Comparison of ENCODE assay signal across 8 cellular contexts in the genomic region with DNA sequence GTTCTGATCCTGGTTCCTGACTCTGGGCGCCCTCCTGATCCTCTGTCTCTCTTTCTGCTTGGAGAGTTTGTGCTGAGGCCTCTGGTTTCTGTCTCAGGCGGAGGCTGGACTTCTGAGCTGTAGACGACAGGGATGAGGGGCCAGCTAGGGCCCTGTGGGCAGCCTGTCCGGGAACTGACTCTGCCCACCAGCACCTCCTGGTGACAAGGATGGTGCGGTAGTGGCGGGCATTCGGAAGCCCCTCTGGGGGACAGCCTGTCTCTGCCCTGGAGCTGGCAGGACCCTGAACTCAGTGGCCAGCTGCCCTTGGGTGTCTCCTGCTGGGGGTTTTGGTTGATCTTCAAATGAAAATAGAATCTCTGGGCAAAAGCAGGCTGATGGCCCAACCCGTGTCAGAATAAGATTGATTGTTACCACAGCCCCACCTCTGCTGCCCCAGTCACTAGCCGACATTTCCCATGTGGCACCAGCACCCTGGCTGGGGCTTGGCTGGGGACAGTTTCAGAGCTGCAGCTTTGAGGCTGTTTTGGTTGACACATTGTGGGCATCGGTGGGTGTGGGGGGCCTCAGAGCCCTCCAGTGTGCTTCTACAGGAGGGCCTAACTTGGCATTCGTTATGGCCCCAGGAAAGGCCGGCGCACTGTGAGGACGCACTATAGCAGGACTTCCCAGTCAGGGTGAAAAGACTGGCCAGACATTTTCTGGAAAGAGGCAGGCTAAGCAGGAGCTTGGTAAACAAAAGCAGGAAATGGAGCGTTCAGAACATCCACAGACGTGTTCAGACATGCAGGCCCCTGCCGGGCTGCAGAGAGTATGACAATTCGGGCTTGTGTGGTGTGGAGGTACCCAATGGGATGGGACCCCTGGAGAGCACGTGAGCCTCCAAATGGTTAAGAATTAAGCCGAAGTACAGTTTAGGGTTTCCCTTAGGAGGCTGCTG. TPM values are rescaled to one million over a fixed set of nuclear protein-coding genes. Genes with fewer than 3 reads are reported as not detected.
DNase-seq lines count a peak whose midpoint lies in the region; ATAC-seq and TF ChIP-seq lines count a peak whose summit lies in the region.

No MANE protein-coding gene starts in this region.

- H3K27me3 ChIP-seq in mammary epithelial cell (ENCODE audit: insufficient read depth, low read length) (no peaks in the 10 kb centered on the region), osteoblast (ENCODE audit: insufficient read depth, low read length) (no peaks in the 10 kb centered on the region)

- WGBS in mammary epithelial cell (ENCODE audit: low coverage, missing lambda C conversion rate), result 57% methylated on average over 15 of the region's 20 CpGs

- H3K9me3 ChIP-seq in mammary epithelial cell (replicated peaks; ENCODE audit: insufficient read depth, low read length) (no peaks in the 10 kb centered on the region), osteoblast (ENCODE audit: low read depth, low read length) (no peaks in the 10 kb centered on the region)

- intact Hi-C loops in mammary epithelial cell (cut with micrococcal nuclease), result no loop called here

- in situ Hi-C loops in mammary epithelial cell (cut with MboI; ENCODE audit: low sequenced_read_pairs in 2 of 2), result no loop called here
- in situ Hi-C loops in ACHN (cut with HindIII; ENCODE audit: low pct_ligation_motif_present, low pct_unique_long_range_greater_than_20kb, low sequenced_read_pairs), result no loop called here

- dilution Hi-C loops in mammary epithelial cell (cut with HindIII; ENCODE audit: low sequenced_read_pairs), result no loop called here

- no peaks in the 10 kb centered on the region for H3K36me3 Mint-ChIP-seq in stimulated activated effector memory CD8-positive, alpha-beta T cell treated with anti-CD3 and anti-CD28 coated beads, Interleukin-12 subunit alpha, Interleukin-12 subunit beta, amount 100 ng/mL, for 72 hours

- no TSS peak for BruUV-seq in mammary epithelial cell (replicated peaks; lab: Mats Ljungman, UMichigan)

- H2AFZ ChIP-seq in mammary epithelial cell (ENCODE audit: low read depth, low read length) (peak overlapping the region; percentile 91), osteoblast (ENCODE audit: low read length) (peak overlapping the region; percentile 53)

- H3K4me3 ChIP-seq in mammary epithelial cell (replicated peaks in 1 of 3; ENCODE audit: insufficient read depth in 1 of 3, low read depth in 2 of 3, low read length in 3 of 3) (no peak overlapping the region), osteoblast (ENCODE audit: insufficient read depth, low read length) (no peak overlapping the region)

- H3K4me1 ChIP-seq in mammary epithelial cell (ENCODE audit: insufficient read depth, low read length), result peaks cover 22% of the 10 kb centered on the region
- peaks cover 22% of the 10 kb centered on the region for H3K4me1 ChIP-seq in osteoblast (ENCODE audit: insufficient read depth, low read length)

- no peak for ATAC-seq in HG03039 (IDR thresholded peaks at IDR 0.05; ENCODE audit: unreplicated experiment)
- ATAC-seq in stimulated activated effector memory CD8-positive, alpha-beta T cell treated with anti-CD3 and anti-CD28 coated beads, Interleukin-12 subunit alpha, Interleukin-12 subunit beta, amount 100 ng/mL, for 72 hours, result no peak

- no peaks in the 10 kb centered on the region for H3K79me2 ChIP-seq in mammary epithelial cell (ENCODE audit: insufficient read depth, low read length)
- no peaks in the 10 kb centered on the region for H3K79me2 ChIP-seq in osteoblast (ENCODE audit: insufficient read depth, low read length)

- H3K27ac Mint-ChIP-seq in stimulated activated effector memory CD8-positive, alpha-beta T cell treated with anti-CD3 and anti-CD28 coated beads, Interleukin-12 subunit alpha, Interleukin-12 subunit beta, amount 100 ng/mL, for 72 hours, result no peak overlapping the region

- H3K4me2 ChIP-seq in mammary epithelial cell (ENCODE audit: insufficient read depth, low read depth, low read length) (peak overlapping the region; percentile 47), osteoblast (ENCODE audit: insufficient read depth, low read length) (no peak overlapping the region)

- H3K27ac ChIP-seq in mammary epithelial cell (ENCODE audit: insufficient read depth, low read depth, low read length) (peak overlapping the region; percentile 52), osteoblast (ENCODE audit: low read depth, low read length) (no peak overlapping the region)

- no peaks in the 10 kb centered on the region for H3K9me3 Mint-ChIP-seq in stimulated activated effector memory CD8-positive, alpha-beta T cell treated with anti-CD3 and anti-CD28 coated beads, Interleukin-12 subunit alpha, Interleukin-12 subunit beta, amount 100 ng/mL, for 72 hours

- no peaks in the 10 kb centered on the region for H3K4me1 Mint-ChIP-seq in stimulated activated effector memory CD8-positive, alpha-beta T cell treated with anti-CD3 and anti-CD28 coated beads, Interleukin-12 subunit alpha, Interleukin-12 subunit beta, amount 100 ng/mL, for 72 hours

- no peak overlapping the region for H3K4me3 Mint-ChIP-seq in stimulated activated effector memory CD8-positive, alpha-beta T cell treated with anti-CD3 and anti-CD28 coated beads, Interleukin-12 subunit alpha, Interleukin-12 subunit beta, amount 100 ng/mL, for 72 hours

- DNase-seq in DMS79 (lab: John Stamatoyannopoulos, UW) (peak; percentile 84), NCI-H2107 (lab: John Stamatoyannopoulos, UW) (peak; percentile 94), mammary epithelial cell (peak; percentile 78), osteoblast (ENCODE audit: insufficient read length, low spot score, missing footprints) (peak; percentile 84), superior temporal gyrus (ENCODE audit: extremely low spot score) (no peak), ACHN (no peak)
- no peak for DNase-seq in stimulated activated effector memory CD8-positive, alpha-beta T cell treated with anti-CD3 and anti-CD28 coated beads, Interleukin-12 subunit alpha, Interleukin-12 subunit beta, amount 100 ng/mL, for 72 hours (ENCODE audit: low spot score in 2 of 2)

- TF ChIP-seq CTCF in mammary epithelial cell (conservative IDR thresholded peaks at IDR 0.05 in 1 of 2, IDR thresholded peaks at IDR 0.05 in 1 of 2; ENCODE audit: extremely low read depth in 1 of 2, insufficient read depth in 1 of 2, low read depth in 1 of 2, low read length in 2 of 2) (peak; percentile 51 to 56), osteoblast (IDR thresholded peaks at IDR 0.05; ENCODE audit: extremely low read depth, low read depth, low read length) (no peak)

- CTCF ChIA-PET in mammary epithelial cell (lab: Charles Lee; ENCODE audit: low non-redundant PET), result interaction anchor here (0.6 to 0.7 kb wide), 2 partner anchors 103 to 137 kb away, joined by 4 read pairs; no protein-coding TSS in a partner anchor

- peak overlapping the region; percentile 6 for H3K9ac ChIP-seq in mammary epithelial cell (ENCODE audit: insufficient read depth, low read length)

- no peaks in the 10 kb centered on the region for H4K20me1 ChIP-seq in mammary epithelial cell (ENCODE audit: insufficient read depth, low read length)
- H4K20me1 ChIP-seq in osteoblast (ENCODE audit: insufficient read depth, low read length), result no peaks in the 10 kb centered on the region

- H3K36me3 ChIP-seq in mammary epithelial cell (ENCODE audit: insufficient read depth, low read length) (no peaks in the 10 kb centered on the region), osteoblast (ENCODE audit: insufficient read depth, low read length) (no peaks in the 10 kb centered on the region)

RNA-seq across cellular contexts. Expression of gene KRT80, which starts 16.1 kb away (rescaled TPM):
- 1 to 10 TPM; 1.8 to 2.7 TPM for total RNA-seq in mammary epithelial cell
- 1.2 TPM for polyA plus RNA-seq in mammary epithelial cell
- not detected for polyA minus RNA-seq in mammary epithelial cell
- total RNA-seq in osteoblast, result 0.59 and 0.72 TPM in 2 replicates

RNA-seq across cellular contexts. Expression of gene KRT7, which starts 57.4 kb away (rescaled TPM):
- 1,000 to 10,000 TPM; 2,215 to 3,387 TPM for total RNA-seq in mammary epithelial cell
- 3,281 TPM for polyA plus RNA-seq in mammary epithelial cell
- polyA minus RNA-seq in mammary epithelial cell, result 4,390 TPM
- total RNA-seq in osteoblast, result 20.9 and 27.9 TPM in 2 replicates

Comparison
In these comparisons a context has a peak if more than half of its experiments do, and no peak if none do; other contexts are left out.
1. DNase-seq: peak in DMS79 (single experiment), NCI-H2107 (single experiment), mammary epithelial cell (single experiment) and osteoblast (single experiment); none in superior temporal gyrus (single experiment), stimulated activated effector memory CD8-positive, alpha-beta T cell treated with anti-CD3 and anti-CD28 coated beads, Interleukin-12 subunit alpha, Interleukin-12 subunit beta, amount 100 ng/mL, for 72 hours (0 of 2) and ACHN (single experiment).
2. RNA of gene KRT7, which starts 57.4 kb away (total RNA-seq): 2,215 to 3,387 TPM in mammary epithelial cell; 20.9 to 27.9 TPM in osteoblast; every median in the first group is over 10 times any median in the second.